In genomic region chr3:195137638-195138588, GRCh38 we compare ENCODE assay signal across 18 cellular contexts.
"Had no signal": no experiment of that assay in that cellular context is flagged by ENCODE, and none has a peak within 500 bp of the region (broad histone marks: within the 10 kb centered on the region; RNA-seq: fewer than 3 reads in every experiment).

No MANE protein-coding gene starts in this region.

- H3K4me1 ChIP-seq: tibial artery, upper lobe of left lung had no signal

- H3K9ac ChIP-seq: parathyroid adenoma had no signal

- DNase-seq: cerebellar nuclear complex; effector memory CD8-positive, alpha-beta T cell; foreskin melanocyte; head of caudate nucleus; occipital lobe; right cardiac atrium; stimulated activated CD4-positive, alpha-beta T cell treated with anti-CD3 and anti-CD28 coated beads, Interleukin-4, amount 100 ng/mL, for 24 hours; tibial artery; upper lobe of left lung had no signal

- H3K4me3 Mint-ChIP-seq: dendritic cell treated with granulocyte-macrophage colony-stimulating factor and Interleukin-4, amounts not matched to agents 40 ng/mL and 50 ng/mL, for 4 days; effector memory CD8-positive, alpha-beta T cell; nephron; stimulated activated memory B cell treated with anti-CD40 and anti-IgM and Interleukin-4, amounts not matched to agents 10 μg/mL and 1 μg/mL and 100 μg/mL, for 72 hours; stimulated activated naive CD8-positive, alpha-beta T cell treated with anti-CD3 and anti-CD28 coated beads, Interleukin-15, Interleukin-2, amounts not matched to agents 100 ng/mL and 50 ng/mL, for 24 hours had no signal

- H3K27me3 Mint-ChIP-seq: dendritic cell treated with granulocyte-macrophage colony-stimulating factor and Interleukin-4, amounts not matched to agents 40 ng/mL and 50 ng/mL, for 4 days; effector memory CD8-positive, alpha-beta T cell; stimulated activated memory B cell treated with anti-CD40 and anti-IgM and Interleukin-4, amounts not matched to agents 10 μg/mL and 1 μg/mL and 100 μg/mL, for 72 hours; stimulated activated naive CD8-positive, alpha-beta T cell treated with anti-CD3 and anti-CD28 coated beads, Interleukin-15, Interleukin-2, amounts not matched to agents 100 ng/mL and 50 ng/mL, for 24 hours had no signal

- FAIRE-seq: colon had no signal

- H3K4me2 ChIP-seq: hepatocyte had no signal

- H2AFZ ChIP-seq: hepatocyte, parathyroid adenoma had no signal

- H3K9me3 ChIP-seq: tibial artery, vagina had no signal

- H3K4me3 ChIP-seq: hepatocyte, tibial artery, upper lobe of left lung, vagina had no signal

- H3K27ac ChIP-seq: epithelial cell of prostate, hepatocyte, parathyroid adenoma, tibial artery, upper lobe of left lung, vagina had no signal

- H3K79me2 ChIP-seq: hepatocyte had no signal

- H3K27ac Mint-ChIP-seq: dendritic cell treated with granulocyte-macrophage colony-stimulating factor and Interleukin-4, amounts not matched to agents 40 ng/mL and 50 ng/mL, for 4 days; nephron; stimulated activated naive CD8-positive, alpha-beta T cell treated with anti-CD3 and anti-CD28 coated beads, Interleukin-15, Interleukin-2, amounts not matched to agents 100 ng/mL and 50 ng/mL, for 24 hours had no signal

- H3K36me3 ChIP-seq: tibial artery, upper lobe of left lung, vagina had no signal

- H3K27me3 ChIP-seq: hepatocyte, tibial artery, upper lobe of left lung, vagina had no signal

- ATAC-seq: effector memory CD8-positive, alpha-beta T cell had no signal
